In genomic region chr10:30467939-30468338, GRCh38 we compare ENCODE assay signal across 13 cellular contexts. TPM values are rescaled to one million over a fixed set of nuclear protein-coding genes. Genes with fewer than 3 reads are reported as not detected.
DNase-seq lines count a peak whose midpoint lies in the region; ATAC-seq, FAIRE-seq and TF ChIP-seq lines count a peak whose summit lies in the region.
"Had no signal": no experiment of that assay in that cellular context is flagged by ENCODE, and none has a peak within 500 bp of the region (broad histone marks: within the 10 kb centered on the region; RNA-seq: fewer than 3 reads in every experiment).

No MANE protein-coding gene starts in this region.

- no peaks in the 10 kb centered on the region for H3K36me3 ChIP-seq in kidney (ENCODE audit: control insufficient read depth in 1 of 2, insufficient read depth in 2 of 2, low read length in 2 of 2)
- no peaks in the 10 kb centered on the region for H3K36me3 ChIP-seq in uterus

- DNase-seq in GDM1 (lab: John Stamatoyannopoulos, UW) (peak; percentile 45), KG1 (lab: John Stamatoyannopoulos, UW) (peak; percentile 38), kidney (no peak), epidermal melanocyte (ENCODE audit: insufficient read length, low spot score) (no peak), uterus (no peak)
- DNase-seq in effector memory CD8-positive, alpha-beta T cell = no peak
- DNase-seq in activated T-cell treated with anti-CD3 and anti-CD28 coated beads, Interleukin-2, amount 50 U/mL, for 4 hours = no peak
- DNase-seq: cerebellar nuclear complex; mucosa of descending colon; NCI-H2171; stimulated activated naive CD8-positive, alpha-beta T cell treated with anti-CD3 and anti-CD28 coated beads, Interleukin-15, amount 100 ng/mL, for 72 hours had no signal

- no peaks in the 10 kb centered on the region for H3K9me3 ChIP-seq in kidney (ENCODE audit: control insufficient read depth in 1 of 2, low read length in 2 of 2)
- no peaks in the 10 kb centered on the region for H3K9me3 ChIP-seq in uterus
- H3K9me3 ChIP-seq: mucosa of descending colon had no signal

- peak overlapping the region in 1 of 2 donors; percentile 17 for H3K4me3 Mint-ChIP-seq in effector memory CD8-positive, alpha-beta T cell
- no peak overlapping the region for H3K4me3 Mint-ChIP-seq in activated T-cell treated with anti-CD3 and anti-CD28 coated beads, Interleukin-2, amount 50 U/mL, for 4 hours
- H3K4me3 Mint-ChIP-seq: stimulated activated naive CD8-positive, alpha-beta T cell treated with anti-CD3 and anti-CD28 coated beads, Interleukin-15, amount 100 ng/mL, for 72 hours had no signal

- no peaks in the 10 kb centered on the region for H3K9me3 Mint-ChIP-seq in effector memory CD8-positive, alpha-beta T cell
- no peaks in the 10 kb centered on the region for H3K9me3 Mint-ChIP-seq in activated T-cell treated with anti-CD3 and anti-CD28 coated beads, Interleukin-2, amount 50 U/mL, for 4 hours
- H3K9me3 Mint-ChIP-seq: stimulated activated naive CD8-positive, alpha-beta T cell treated with anti-CD3 and anti-CD28 coated beads, Interleukin-15, amount 100 ng/mL, for 72 hours had no signal

- H3K4me3 ChIP-seq in kidney (ENCODE audit: low read length in 2 of 2) = no peak overlapping the region
- H3K4me3 ChIP-seq in uterus = no peak overlapping the region
- H3K4me3 ChIP-seq: mucosa of descending colon had no signal

- H3K36me3 Mint-ChIP-seq in effector memory CD8-positive, alpha-beta T cell (ENCODE audit: insufficient read depth) = peaks cover 7% of the 10 kb centered on the region
- H3K36me3 Mint-ChIP-seq in activated T-cell treated with anti-CD3 and anti-CD28 coated beads, Interleukin-2, amount 50 U/mL, for 4 hours (ENCODE audit: insufficient read depth) = no peaks in the 10 kb centered on the region

- H3K27me3 ChIP-seq in uterus = no peaks in the 10 kb centered on the region

- no peak overlapping the region for H3K9ac ChIP-seq in kidney (ENCODE audit: low read length in 2 of 2)

- TF ChIP-seq POLR2A in uterus (IDR thresholded peaks at IDR 0.05) = no peak

- H3K27ac Mint-ChIP-seq in effector memory CD8-positive, alpha-beta T cell = peak overlapping the region; percentile 65 to 88

- no peaks in the 10 kb centered on the region for H3K27me3 Mint-ChIP-seq in effector memory CD8-positive, alpha-beta T cell
- H3K27me3 Mint-ChIP-seq in activated T-cell treated with anti-CD3 and anti-CD28 coated beads, Interleukin-2, amount 50 U/mL, for 4 hours (ENCODE audit: low read depth) = no peaks in the 10 kb centered on the region

- H3K27ac ChIP-seq in kidney (ENCODE audit: low read depth in 2 of 2, low read length in 2 of 2) = no peak overlapping the region
- H3K27ac ChIP-seq in uterus = no peak overlapping the region
- H3K27ac ChIP-seq: C4-2B had no signal

- ATAC-seq in GM21360 (IDR thresholded peaks at IDR 0.05; ENCODE audit: unreplicated experiment) = peak; percentile 61
- peak; percentile 31 for ATAC-seq in effector memory CD8-positive, alpha-beta T cell (replicated peaks)
- no peak for ATAC-seq in activated T-cell treated with anti-CD3 and anti-CD28 coated beads, Interleukin-2, amount 50 U/mL, for 4 hours
- ATAC-seq: mucosa of descending colon; stimulated activated naive CD8-positive, alpha-beta T cell treated with anti-CD3 and anti-CD28 coated beads, Interleukin-15, amount 100 ng/mL, for 72 hours had no signal

- H3K4me1 ChIP-seq in kidney (ENCODE audit: control insufficient read depth in 1 of 2, insufficient read depth in 1 of 2, low read depth in 1 of 2, low read length in 2 of 2) = no peaks in the 10 kb centered on the region
- H3K4me1 ChIP-seq in uterus = no peaks in the 10 kb centered on the region

- intact Hi-C loops in kidney (cut with DNase I) (no loop called here), uterus (cut with DNase I; ENCODE audit: low total_unique reads) (no loop called here)

- peaks cover 10 to 11% of the 10 kb centered on the region in 2 donors for H3K4me1 Mint-ChIP-seq in effector memory CD8-positive, alpha-beta T cell (ENCODE audit: low read depth in 2 of 2)
- H3K4me1 Mint-ChIP-seq in activated T-cell treated with anti-CD3 and anti-CD28 coated beads, Interleukin-2, amount 50 U/mL, for 4 hours (ENCODE audit: low read depth) = peaks cover 14% of the 10 kb centered on the region

- no peak for FAIRE-seq in kidney (lab: Jason Lieb, UNC)

- TF ChIP-seq CTCF in kidney (IDR thresholded peaks at IDR 0.05; ENCODE audit: borderline replicate concordance, extremely low read depth, insufficient read depth) (no peak), uterus (IDR thresholded peaks at IDR 0.05) (no peak)

RNA-seq across cellular contexts. Expression of gene MAP3K8, which starts 34.0 kb away (rescaled TPM):
- total RNA-seq in kidney (41.6 TPM), uterus (10 to 100 TPM; 13.3 to 63.0 (median 24.4) TPM)
- polyA plus RNA-seq in kidney (ENCODE audit: insufficient read depth, low read depth, low replicate concordance) = 6.7 TPM
- total RNA-seq in activated T-cell treated with anti-CD3 and anti-CD28 coated beads, Interleukin-2, amount 50 U/mL, for 4 hours = 10 to 100 TPM; 20.8 to 29.2 (median 21.7) TPM

Comparison
In these comparisons a context has a peak if more than half of its experiments do, and no peak if none do; other contexts are left out.
1. DNase-seq: peak in GDM1 (single experiment) and KG1 (single experiment); none in effector memory CD8-positive, alpha-beta T cell (0 of 3), kidney (single experiment), epidermal melanocyte (single experiment), activated T-cell treated with anti-CD3 and anti-CD28 coated beads, Interleukin-2, amount 50 U/mL, for 4 hours (single experiment) and uterus (0 of 2).
2. ATAC-seq: peak in GM21360 (single experiment) and effector memory CD8-positive, alpha-beta T cell (single experiment); none in activated T-cell treated with anti-CD3 and anti-CD28 coated beads, Interleukin-2, amount 50 U/mL, for 4 hours (0 of 2).